Comparison of ENCODE assay signal across 23 cellular contexts in the genomic region with DNA sequence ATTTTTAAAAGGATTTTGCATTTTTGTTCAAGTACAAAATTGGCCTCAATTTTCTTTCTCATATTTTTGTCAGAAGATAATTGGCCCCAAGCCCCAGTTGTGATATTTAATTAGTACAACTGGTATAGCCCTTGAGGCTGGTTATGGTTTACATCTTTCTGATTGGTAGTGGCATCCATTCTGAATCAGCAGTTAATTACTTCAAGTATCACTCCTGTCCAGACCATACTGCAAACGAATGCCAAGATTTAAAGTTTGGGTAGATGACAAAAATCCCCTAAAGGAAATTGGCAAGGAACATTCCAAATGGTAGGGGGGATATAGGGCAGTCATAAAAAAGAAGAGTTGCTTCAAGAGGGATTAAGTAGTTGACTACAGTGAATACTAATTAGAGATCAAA. TPM values are rescaled to one million over a fixed set of nuclear protein-coding genes. Genes with fewer than 3 reads are reported as not detected.
DNase-seq lines count a peak whose midpoint lies in the region; ATAC-seq and TF ChIP-seq lines count a peak whose summit lies in the region.
"Had no signal": no experiment of that assay in that cellular context is flagged by ENCODE, and none has a peak within 500 bp of the region (broad histone marks: within the 10 kb centered on the region; RNA-seq: fewer than 3 reads in every experiment).

No MANE protein-coding gene starts in this region.

- ATAC-seq in HG03571 (IDR thresholded peaks at IDR 0.05; ENCODE audit: unreplicated experiment): no peak
- no peak for ATAC-seq in GM18519 (IDR thresholded peaks at IDR 0.05; ENCODE audit: low FRiP score, unreplicated experiment)
- ATAC-seq in GM19351 (IDR thresholded peaks at IDR 0.05; ENCODE audit: unreplicated experiment): no peak
- ATAC-seq: GM12878, T-helper 17 cell had no signal

- H3K36me3 ChIP-seq in HEK293 (ENCODE audit: control insufficient read depth in 2 of 2, insufficient read depth in 1 of 2, low read length in 2 of 2) (no peaks in the 10 kb centered on the region), SK-N-MC (ENCODE audit: insufficient read depth, low read length) (no peaks in the 10 kb centered on the region), osteoblast (ENCODE audit: insufficient read depth, low read length) (no peaks in the 10 kb centered on the region)
- H3K36me3 ChIP-seq: BLaER1 treated with 17β-estradiol and CSF1 and Interleukin-3, amounts not matched to agents 10 nM and 100 nM had no signal

- H3K4me1 ChIP-seq in HEK293 (ENCODE audit: control insufficient read depth, insufficient read depth, low read length) (peaks cover 16% of the 10 kb centered on the region), osteoblast (ENCODE audit: insufficient read depth, low read length) (peaks cover 41% of the 10 kb centered on the region)
- H3K4me1 ChIP-seq: BLaER1 treated with 17β-estradiol and CSF1 and Interleukin-3, amounts not matched to agents 10 nM and 100 nM had no signal

- H2AFZ ChIP-seq in osteoblast (ENCODE audit: low read length): no peak overlapping the region

- H3K4me2 ChIP-seq in osteoblast (ENCODE audit: insufficient read depth, low read length): no peak overlapping the region
- H3K4me2 ChIP-seq: BLaER1 treated with 17β-estradiol and CSF1 and Interleukin-3, amounts not matched to agents 10 nM and 100 nM had no signal

- no peaks in the 10 kb centered on the region for H3K27me3 ChIP-seq in osteoblast (ENCODE audit: insufficient read depth, low read length)
- H3K27me3 ChIP-seq: BLaER1 treated with 17β-estradiol and CSF1 and Interleukin-3, amounts not matched to agents 10 nM and 100 nM had no signal

- TF ChIP-seq CTCF in HEK293 (tag by site-specific recombination; IDR thresholded peaks at IDR 0.05) (no peak), osteoblast (IDR thresholded peaks at IDR 0.05; ENCODE audit: extremely low read depth, low read depth, low read length) (no peak)

- no peaks in the 10 kb centered on the region for H3K9me3 ChIP-seq in HEK293 (ENCODE audit: control insufficient read depth, insufficient read depth, low read depth, low read length)
- no peaks in the 10 kb centered on the region for H3K9me3 ChIP-seq in SK-N-MC (ENCODE audit: low read depth, low read length)
- no peaks in the 10 kb centered on the region for H3K9me3 ChIP-seq in osteoblast (ENCODE audit: low read depth, low read length)
- H3K9me3 ChIP-seq: BLaER1 treated with 17β-estradiol and CSF1 and Interleukin-3, amounts not matched to agents 10 nM and 100 nM had no signal

- CTCF ChIA-PET in HEK293 (lab: Yijun Ruan, JAX): no interaction called here

- POLR2A ChIA-PET in HEK293 (lab: Yijun Ruan, JAX): interaction anchor here (0.6 kb wide), 1 partner anchor 41 kb away, joined by 6 read pairs; no protein-coding TSS in a partner anchor

- DNase-seq in EH (ENCODE audit: low read depth) (peak; percentile 56), SK-N-MC (ENCODE audit: low read depth, low spot score) (peak; percentile 35), osteoblast (ENCODE audit: insufficient read length, low spot score, missing footprints) (no peak)
- DNase-seq: CD4-positive, alpha-beta T cell; DMS53; GDM1; H7; Kasumi-1; MV-4-11; NCI-H1105 treated with DMSO at 0.1 percent for 48 hours; NCI-H146; NCI-H2029; NCI-H526; NCI-H82; SHP77; T-helper 17 cell had no signal

- no peak overlapping the region for H3K9ac ChIP-seq in SK-N-MC (ENCODE audit: insufficient read length)
- H3K9ac ChIP-seq: BLaER1 treated with 17β-estradiol and CSF1 and Interleukin-3, amounts not matched to agents 10 nM and 100 nM had no signal

- no peaks in the 10 kb centered on the region for H4K20me1 ChIP-seq in osteoblast (ENCODE audit: insufficient read depth, low read length)
- H4K20me1 ChIP-seq: BLaER1 treated with 17β-estradiol and CSF1 and Interleukin-3, amounts not matched to agents 10 nM and 100 nM had no signal

- H3K4me3 ChIP-seq in HEK293 (ENCODE audit: low read depth, low read length): no peak overlapping the region
- no peak overlapping the region for H3K4me3 ChIP-seq in SK-N-MC
- no peak overlapping the region for H3K4me3 ChIP-seq in osteoblast (ENCODE audit: insufficient read depth, low read length)
- H3K4me3 ChIP-seq: BLaER1 treated with 17β-estradiol and CSF1 and Interleukin-3, amounts not matched to agents 10 nM and 100 nM; GM12878 had no signal

- H3K27ac ChIP-seq in HEK293 (ENCODE audit: extremely low read depth, low read depth, low read length) (no peak overlapping the region), SK-N-MC (peak overlapping the region; percentile 92), osteoblast (ENCODE audit: low read depth, low read length) (peak overlapping the region; percentile 99)
- H3K27ac ChIP-seq: BLaER1 treated with 17β-estradiol and CSF1 and Interleukin-3, amounts not matched to agents 10 nM and 100 nM; RWPE1 had no signal

- H3K79me2 ChIP-seq in osteoblast (ENCODE audit: insufficient read depth, low read length): peaks cover 30% of the 10 kb centered on the region

TF ChIP-seq in HEK293, 187 proteins besides CTCF, POLR2A, EP300 and RAD21:
- TF ChIP-seq, protein P1, sequence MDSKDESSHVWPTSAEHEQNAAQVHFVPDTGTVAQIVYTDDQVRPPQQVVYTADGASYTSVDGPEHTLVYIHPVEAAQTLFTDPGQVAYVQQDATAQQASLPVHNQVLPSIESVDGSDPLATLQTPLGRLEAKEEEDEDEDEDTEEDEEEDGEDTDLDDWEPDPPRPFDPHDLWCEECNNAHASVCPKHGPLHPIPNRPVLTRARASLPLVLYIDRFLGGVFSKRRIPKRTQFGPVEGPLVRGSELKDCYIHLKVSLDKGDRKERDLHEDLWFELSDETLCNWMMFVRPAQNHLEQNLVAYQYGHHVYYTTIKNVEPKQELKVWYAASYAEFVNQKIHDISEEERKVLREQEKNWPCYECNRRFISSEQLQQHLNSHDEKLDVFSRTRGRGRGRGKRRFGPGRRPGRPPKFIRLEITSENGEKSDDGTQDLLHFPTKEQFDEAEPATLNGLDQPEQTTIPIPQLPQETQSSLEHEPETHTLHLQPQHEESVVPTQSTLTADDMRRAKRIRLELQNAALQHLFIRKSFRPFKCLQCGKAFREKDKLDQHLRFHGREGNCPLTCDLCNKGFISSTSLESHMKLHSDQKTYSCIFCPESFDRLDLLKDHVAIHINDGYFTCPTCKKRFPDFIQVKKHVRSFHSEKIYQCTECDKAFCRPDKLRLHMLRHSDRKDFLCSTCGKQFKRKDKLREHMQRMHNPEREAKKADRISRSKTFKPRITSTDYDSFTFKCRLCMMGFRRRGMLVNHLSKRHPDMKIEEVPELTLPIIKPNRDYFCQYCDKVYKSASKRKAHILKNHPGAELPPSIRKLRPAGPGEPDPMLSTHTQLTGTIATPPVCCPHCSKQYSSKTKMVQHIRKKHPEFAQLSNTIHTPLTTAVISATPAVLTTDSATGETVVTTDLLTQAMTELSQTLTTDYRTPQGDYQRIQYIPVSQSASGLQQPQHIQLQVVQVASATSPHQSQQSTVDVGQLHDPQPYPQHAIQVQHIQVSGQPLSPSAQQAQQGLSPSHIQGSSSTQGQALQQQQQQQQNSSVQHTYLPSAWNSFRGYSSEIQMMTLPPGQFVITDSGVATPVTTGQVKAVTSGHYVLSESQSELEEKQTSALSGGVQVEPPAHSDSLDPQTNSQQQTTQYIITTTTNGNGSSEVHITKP (tag by site-specific recombination; IDR thresholded peaks at IDR 0.05): 0 out of 2 replicates have a peak, but pooled peaks have one; percentile 22
- TF ChIP-seq ZNF37A (tag by site-specific recombination; IDR thresholded peaks at IDR 0.05) (no peak), ZNF423 (tag by site-specific recombination; IDR thresholded peaks at IDR 0.05) (no peak)
TF ChIP-seq in HEK293: peak in this region for 1.

RNA-seq across cellular contexts. Expression of a gene that starts 23.1 kb away (rescaled TPM):
- 1.5 and 1.8 TPM in 2 replicates for total RNA-seq in osteoblast
- total RNA-seq: CD4-positive, alpha-beta T cell; GM12878; H7; T-helper 17 cell had no signal

RNA-seq across cellular contexts. Expression of a gene that starts 57.3 kb away (rescaled TPM):
- 106 and 125 TPM in 2 replicates for total RNA-seq in osteoblast
